28 cellular contexts compared by ENCODE assay signal in genomic region chr6:166704171-166704570, GRCh38.
"Had no signal": no experiment of that assay in that cellular context is flagged by ENCODE, and none has a peak within 500 bp of the region (broad histone marks: within the 10 kb centered on the region; RNA-seq: fewer than 3 reads in every experiment).

No MANE protein-coding gene starts in this region.

- H3K4me3 Mint-ChIP-seq: naive thymus-derived CD4-positive, alpha-beta T cell; natural killer cell; nephron; neural crest cell; stimulated activated naive B cell treated with anti-CD40 and anti-IgM and Interleukin-4, amounts not matched to agents 10 μg/mL and 1 μg/mL and 100 μg/mL, for 72 hours; stimulated activated naive CD8-positive, alpha-beta T cell treated with anti-CD3 and anti-CD28 coated beads, Interleukin-15, Interleukin-2, amounts not matched to agents 100 ng/mL and 50 ng/mL, for 24 hours; type B pancreatic cell had no signal

- ATAC-seq: naive thymus-derived CD4-positive, alpha-beta T cell; natural killer cell; sciatic nerve; stimulated activated naive B cell treated with anti-CD40 and anti-IgM and Interleukin-4, amounts not matched to agents 10 μg/mL and 1 μg/mL and 100 μg/mL, for 72 hours; upper lobe of right lung had no signal

- H3K4me2 ChIP-seq: smooth muscle cell had no signal

- H3K27me3 ChIP-seq: neutrophil, pancreas, right atrium auricular region, spleen, stomach, tibial artery, upper lobe of right lung, vagina had no signal

- H3K36me3 Mint-ChIP-seq: naive thymus-derived CD4-positive, alpha-beta T cell; natural killer cell; type B pancreatic cell had no signal

- H3K27ac ChIP-seq: neutrophil, pancreas, prostate gland, right atrium auricular region, skin epidermis, spleen, stomach, tibial artery, transverse colon, upper lobe of right lung, vagina had no signal

- H3K9me3 ChIP-seq: neutrophil, pancreas, prostate gland, right atrium auricular region, spleen, stomach, tibial artery, transverse colon, upper lobe of right lung, vagina had no signal

- H3K4me1 ChIP-seq: prostate gland, right atrium auricular region, tibial artery, transverse colon, upper lobe of right lung, vagina had no signal

- DNase-seq: naive thymus-derived CD4-positive, alpha-beta T cell; natural killer cell; nucleus accumbens; pancreas; retina; spleen; stimulated activated CD4-positive, alpha-beta T cell treated with anti-CD3 and anti-CD28 coated beads, Interleukin-12 subunit alpha, Interleukin-12 subunit beta, amount 100 ng/mL, for 4 hours; stimulated activated CD4-positive, alpha-beta T cell treated with anti-CD3 and anti-CD28 coated beads, Interleukin-1b, Interleukin-23, amount 100 ng/mL, for 48 hours; stimulated activated CD4-positive, alpha-beta T cell treated with anti-CD3 and anti-CD28 coated beads, Interleukin-4, amount 100 ng/mL, for 1 hour; stimulated activated CD4-positive, alpha-beta T cell treated with anti-CD3 and anti-CD28 coated beads, Interleukin-4, amount 100 ng/mL, for 4 hours; stimulated activated CD8-positive, alpha-beta memory T cell treated with anti-CD3 and anti-CD28 coated beads, Interleukin-4, amount 100 ng/mL, for 48 hours; stimulated activated naive B cell treated with anti-CD40 and anti-IgM and Interleukin-4, amounts not matched to agents 10 μg/mL and 1 μg/mL and 100 μg/mL, for 72 hours; stimulated activated naive CD4-positive, alpha-beta T cell treated with Interleukin-2 at 50 U/mL for 16 hours; stomach; tibial artery; transverse colon had no signal

- H3K9me3 Mint-ChIP-seq: naive thymus-derived CD4-positive, alpha-beta T cell; natural killer cell; nephron; neural crest cell; stimulated activated naive B cell treated with anti-CD40 and anti-IgM and Interleukin-4, amounts not matched to agents 10 μg/mL and 1 μg/mL and 100 μg/mL, for 72 hours; stimulated activated naive CD8-positive, alpha-beta T cell treated with anti-CD3 and anti-CD28 coated beads, Interleukin-15, Interleukin-2, amounts not matched to agents 100 ng/mL and 50 ng/mL, for 24 hours; type B pancreatic cell had no signal

- H3K36me3 ChIP-seq: pancreas, prostate gland, right atrium auricular region, spleen, stomach, tibial artery, transverse colon, upper lobe of right lung, vagina had no signal

- H3K4me3 ChIP-seq: pancreas, prostate gland, right atrium auricular region, skin epidermis, smooth muscle cell, spleen, stomach, tibial artery, transverse colon, upper lobe of right lung, vagina had no signal

- FAIRE-seq: pancreas had no signal

- H3K27ac Mint-ChIP-seq: natural killer cell; nephron; stimulated activated naive B cell treated with anti-CD40 and anti-IgM and Interleukin-4, amounts not matched to agents 10 μg/mL and 1 μg/mL and 100 μg/mL, for 72 hours; stimulated activated naive CD8-positive, alpha-beta T cell treated with anti-CD3 and anti-CD28 coated beads, Interleukin-15, Interleukin-2, amounts not matched to agents 100 ng/mL and 50 ng/mL, for 24 hours; type B pancreatic cell had no signal

- H3K4me1 Mint-ChIP-seq: nephron had no signal
